8 cellular contexts compared by ENCODE assay signal in the genomic region with DNA sequence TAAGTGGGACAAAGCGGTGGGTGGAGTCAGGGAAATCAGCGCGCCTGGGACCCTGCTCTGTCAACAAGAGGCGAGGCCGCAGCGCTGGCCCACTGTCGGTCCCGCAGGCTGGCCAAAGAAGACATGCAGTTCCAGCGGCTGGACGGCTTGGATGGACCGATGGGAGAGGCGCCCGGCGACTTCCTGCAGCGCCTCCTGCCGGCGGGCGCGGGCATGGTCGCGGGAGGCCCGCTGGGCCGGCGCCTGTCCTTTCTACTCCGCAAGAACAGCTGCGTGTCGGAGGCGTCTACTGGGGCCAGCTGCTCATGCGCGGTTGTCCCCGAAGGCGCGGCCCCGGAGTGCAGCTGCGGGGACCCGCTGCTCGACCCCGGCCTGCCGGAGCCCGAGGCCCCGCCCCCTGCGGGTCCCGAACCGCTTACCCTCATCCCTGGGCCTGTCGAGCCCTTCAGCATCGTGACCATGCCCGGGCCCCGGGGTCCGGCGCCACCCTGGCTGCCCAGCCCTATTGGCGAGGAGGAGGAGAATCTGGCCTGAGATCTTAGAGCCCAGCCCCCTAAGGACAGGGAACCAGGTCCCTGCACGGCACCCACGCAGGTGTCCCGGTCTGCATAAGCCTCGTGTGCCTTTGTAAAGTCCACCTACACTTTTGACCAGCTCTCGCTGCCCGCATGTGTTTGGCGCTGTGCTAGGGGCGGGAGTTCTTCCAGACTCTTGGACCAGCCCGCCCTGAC. TPM values are rescaled to one million over a fixed set of nuclear protein-coding genes. Genes with fewer than 3 reads are reported as not detected.
A peak's percentile ranks its signal among the peaks of the same experiment; 100 is the strongest.
DNase-seq lines count a peak whose midpoint lies in the region; ATAC-seq, FAIRE-seq and TF ChIP-seq lines count a peak whose summit lies in the region.

No MANE protein-coding gene starts in this region.

- no peaks in the 10 kb centered on the region for H3K4me1 Mint-ChIP-seq in Caco-2 (ENCODE audit: low read depth, unreplicated experiment)

- TF ChIP-seq EP300 in Ishikawa (IDR thresholded peaks at IDR 0.05; ENCODE audit: borderline replicate concordance), result no peak

- peaks cover 13% of the 10 kb centered on the region for H3K36me3 Mint-ChIP-seq in Caco-2 (ENCODE audit: insufficient read depth, unreplicated experiment)

- peak overlapping the region; percentile 90 for H2AFZ ChIP-seq in neuronal stem cell (ENCODE audit: low read length)

- peak overlapping the region; percentile 2 for H2BK15ac ChIP-seq in neuronal stem cell (ENCODE audit: low read length)

- H3K4me3 Mint-ChIP-seq in Caco-2 (ENCODE audit: unreplicated experiment), result peak overlapping the region; percentile 49

- H3K23ac ChIP-seq in neuronal stem cell (ENCODE audit: low read depth, low read length, poor library complexity), result no peak overlapping the region

- TF ChIP-seq RAD21 in Ishikawa (IDR thresholded peaks at IDR 0.05; ENCODE audit: low read depth), result peak; percentile 51; the same call in 1 of the 2 replicates

- no TSS peak for BruUV-seq in Caco-2 (replicated peaks; lab: Mats Ljungman, UMichigan)

- H2BK5ac ChIP-seq in neuronal stem cell (ENCODE audit: low read length), result peak overlapping the region; percentile 59

- no peak for FAIRE-seq in frontal cortex (lab: Jason Lieb, UNC)

- no peak overlapping the region for H3K4ac ChIP-seq in neuronal stem cell (ENCODE audit: low read length)

- H3K27ac Mint-ChIP-seq in Caco-2 (ENCODE audit: unreplicated experiment), result no peak overlapping the region

- H3K27me3 ChIP-seq in Caco-2 (replicated peaks; ENCODE audit: control insufficient read depth, insufficient read depth, low read length) (no peaks in the 10 kb centered on the region), RWPE2 (ENCODE audit: insufficient read depth, poor library complexity, severe bottlenecking) (no peaks in the 10 kb centered on the region), neuronal stem cell (ENCODE audit: control insufficient read depth in 3 of 3, insufficient read depth in 3 of 3, low read depth in 1 of 3, low read length in 3 of 3) (peaks cover 0 to 8% (median 6%) of the 10 kb centered on the region in 3 experiments), upper lobe of right lung (peaks cover 4% of the 10 kb centered on the region)

- H3K79me1 ChIP-seq in neuronal stem cell (ENCODE audit: low read depth, low read length), result peaks cover 2% of the 10 kb centered on the region

- DNase-seq in Caco-2 (peak; percentile 59 to 79), RWPE2 (ENCODE audit: low spot score) (no peak), frontal cortex (ENCODE audit: low spot score in 2 of 2) (peak; percentile 77 to 89), neuronal stem cell (ENCODE audit: low spot score) (peak; percentile 80), upper lobe of right lung (peak; percentile 86)
- peak; percentile 40 for DNase-seq in activated gamma-delta T cell treated with anti-CD3 and anti-CD28 coated beads, Interleukin-2, amount 50 U/mL, for 16 hours (ENCODE audit: low read depth)

- no peak overlapping the region for H2BK12ac ChIP-seq in neuronal stem cell (ENCODE audit: low read length)

- H2BK120ac ChIP-seq in neuronal stem cell (ENCODE audit: low read depth, low read length), result no peak overlapping the region

- no peaks in the 10 kb centered on the region for H3K9me3 ChIP-seq in Caco-2
- H3K9me3 ChIP-seq in RWPE2 (ENCODE audit: severe bottlenecking), result no peaks in the 10 kb centered on the region
- H3K9me3 ChIP-seq in neuronal stem cell (replicated peaks in 1 of 2; ENCODE audit: control insufficient read depth in 2 of 2, insufficient read depth in 1 of 2, low read depth in 1 of 2, low read length in 2 of 2), result no peaks in the 10 kb centered on the region
- no peaks in the 10 kb centered on the region for H3K9me3 ChIP-seq in upper lobe of right lung

- TF ChIP-seq CTCF in Caco-2 (IDR thresholded peaks at IDR 0.05; ENCODE audit: insufficient read depth in 1 of 2, low read depth in 1 of 2, low read length in 1 of 2, severe bottlenecking in 1 of 2, unreplicated experiment in 1 of 2) (peak; percentile 74 to 80), RWPE2 (IDR thresholded peaks at IDR 0.05; ENCODE audit: poor library complexity, severe bottlenecking) (peak; percentile 82), upper lobe of right lung (IDR thresholded peaks at IDR 0.05) (peak; percentile 94)

- no peaks in the 10 kb centered on the region for H3K9me3 Mint-ChIP-seq in Caco-2 (ENCODE audit: unreplicated experiment)

- H3K4me1 ChIP-seq in Caco-2 (no peaks in the 10 kb centered on the region; the same call in 1 of the 2 replicates), RWPE2 (ENCODE audit: insufficient read depth, poor library complexity, severe bottlenecking) (no peaks in the 10 kb centered on the region), neuronal stem cell (ENCODE audit: control insufficient read depth in 2 of 2, insufficient read depth in 1 of 2, low read depth in 1 of 2, low read length in 2 of 2) (peaks cover 0 to 2% of the 10 kb centered on the region in 2 donors), upper lobe of right lung (peaks cover 10% of the 10 kb centered on the region)

- H2AK5ac ChIP-seq in neuronal stem cell (ENCODE audit: low read depth, low read length), result no peak overlapping the region

- no peak overlapping the region for H3K14ac ChIP-seq in neuronal stem cell (ENCODE audit: low read length)

- POLR2A ChIA-PET in Caco-2 (lab: Charles Lee), result no interaction called here

- peak overlapping the region; percentile 53 for H4K8ac ChIP-seq in neuronal stem cell (ENCODE audit: low read depth, low read length)

- intact Hi-C loops in Caco-2 (cut with micrococcal nuclease; ENCODE audit: unreplicated experiment), result no loop called here
- intact Hi-C loops in upper lobe of right lung (cut with DNase I), result no loop called here

- peak; percentile 56 for ATAC-seq in RWPE2 (ENCODE audit: low read depth)
- ATAC-seq in upper lobe of right lung, result peak; percentile 94
- ATAC-seq in HG03108 (IDR thresholded peaks at IDR 0.05; ENCODE audit: unreplicated experiment), result no peak

- peak overlapping the region; percentile 92 for H3K18ac ChIP-seq in neuronal stem cell (ENCODE audit: low read length)

- peak overlapping the region; percentile 4; the same call in 1 of the 2 replicates for H3K4me3 ChIP-seq in Caco-2 (ENCODE audit: low read depth, low read length)
- H3K4me3 ChIP-seq in RWPE2 (ENCODE audit: severe bottlenecking), result peak overlapping the region; percentile 4
- peak overlapping the region; percentile 7 to 55 for H3K4me3 ChIP-seq in neuronal stem cell (ENCODE audit: low read length in 2 of 2)
- peak overlapping the region; percentile 39 for H3K4me3 ChIP-seq in upper lobe of right lung

- H3K27ac ChIP-seq in RWPE2 (ENCODE audit: poor library complexity, severe bottlenecking) (no peak overlapping the region), neuronal stem cell (replicated peaks; ENCODE audit: low read length) (peak overlapping the region; percentile 30), upper lobe of right lung (no peak overlapping the region)

- no peaks in the 10 kb centered on the region for H3K36me3 ChIP-seq in Caco-2 (ENCODE audit: control insufficient read depth, insufficient read depth, low read length)
- H3K36me3 ChIP-seq in RWPE2 (ENCODE audit: low read depth), result peaks cover 4% of the 10 kb centered on the region; the same call in 1 of the 2 replicates
- H3K36me3 ChIP-seq in neuronal stem cell (replicated peaks in 1 of 2; ENCODE audit: control insufficient read depth in 2 of 2, insufficient read depth in 2 of 2, low read length in 2 of 2), result no peaks in the 10 kb centered on the region
- peaks cover 4% of the 10 kb centered on the region for H3K36me3 ChIP-seq in upper lobe of right lung

- H4K91ac ChIP-seq in neuronal stem cell (ENCODE audit: low read depth, low read length, poor library complexity), result no peak overlapping the region

- H3K9ac ChIP-seq in neuronal stem cell (ENCODE audit: low read depth, low read length, poor library complexity), result peak overlapping the region; percentile 70

- H3K27me3 Mint-ChIP-seq in Caco-2 (ENCODE audit: insufficient read depth, unreplicated experiment), result peaks cover 7% of the 10 kb centered on the region

- WGBS in neuronal stem cell (ENCODE audit: extremely low coverage in 2 of 2, insufficient read length in 2 of 2, insufficient replicate concordance in 1 of 2), 2 donors, result no CpG with 5 or more reads among the region's 60 CpGs

- CTCF ChIA-PET in Caco-2 (lab: Charles Lee), result interaction anchor here (0.6 to 1.4 kb wide), 8 partner anchors 11 to 1627 kb away, joined by 3 to 7 read pairs (median 4); a partner anchor contains a TSS

- peak overlapping the region; percentile 58 for H3K4me2 ChIP-seq in neuronal stem cell (ENCODE audit: insufficient read depth, low read length, poor library complexity, severe bottlenecking)

TF ChIP-seq in Ishikawa, 13 proteins besides CTCF, POLR2A, EP300 and RAD21 (continues in another document):
- TF ChIP-seq, protein P1, sequence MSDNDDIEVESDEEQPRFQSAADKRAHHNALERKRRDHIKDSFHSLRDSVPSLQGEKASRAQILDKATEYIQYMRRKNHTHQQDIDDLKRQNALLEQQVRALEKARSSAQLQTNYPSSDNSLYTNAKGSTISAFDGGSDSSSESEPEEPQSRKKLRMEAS (IDR thresholded peaks at IDR 0.05), result 0 out of 2 replicates have a peak, but pooled peaks have one; percentile 19

RNA-seq across cellular contexts. Expression of a gene that starts 6.1 kb away (rescaled TPM):
- total RNA-seq in Caco-2 (2022) (0.27 TPM in 1 of 2 replicates, not detected in the other), frontal cortex (not detected), upper lobe of right lung (not detected)
- polyA plus RNA-seq in neuronal stem cell (2013, experiment 1 of 2), result 0.03 TPM
- polyA plus RNA-seq in neuronal stem cell (2013, experiment 2 of 2), result 0.03 TPM

RNA-seq across cellular contexts. Expression of a gene that starts 17.6 kb away (rescaled TPM):
- total RNA-seq in Caco-2 (2022) (74.2 and 80.4 TPM in 2 replicates), frontal cortex (14.3 TPM), upper lobe of right lung (65.3 TPM)
- polyA plus RNA-seq in neuronal stem cell (2013, experiment 1 of 2), result 15.5 TPM
- polyA plus RNA-seq in neuronal stem cell (2013, experiment 2 of 2), result 15.0 TPM

RNA-seq across cellular contexts. Expression of a gene that starts 20.4 kb away (rescaled TPM):
- total RNA-seq in Caco-2 (2022) (55.0 and 57.1 TPM in 2 replicates), frontal cortex (85.2 TPM), upper lobe of right lung (55.2 TPM)
- polyA plus RNA-seq in neuronal stem cell (2013, experiment 1 of 2), result 46.1 TPM
- polyA plus RNA-seq in neuronal stem cell (2013, experiment 2 of 2), result 44.7 TPM

RNA-seq across cellular contexts. Expression of a gene that starts 23.2 kb away (rescaled TPM):
- 164 and 169 TPM in 2 replicates for total RNA-seq in Caco-2 (2022)
- 216 TPM for total RNA-seq in frontal cortex
- polyA plus RNA-seq in neuronal stem cell (2013, experiment 1 of 2), result 242 TPM
- 221 TPM for polyA plus RNA-seq in neuronal stem cell (2013, experiment 2 of 2)
- total RNA-seq in upper lobe of right lung, result 144 TPM

RNA-seq across cellular contexts. Expression of a gene that starts 33.6 kb away (rescaled TPM):
- total RNA-seq in Caco-2 (2022) (16.4 and 19.4 TPM in 2 replicates), frontal cortex (16.3 TPM), upper lobe of right lung (174 TPM)
- polyA plus RNA-seq in neuronal stem cell (2013, experiment 1 of 2), result 6.1 TPM
- 5.9 TPM for polyA plus RNA-seq in neuronal stem cell (2013, experiment 2 of 2)
